23 cellular contexts compared by ENCODE assay signal in genomic region chr5:97418472-97418871, GRCh38.
DNase-seq lines count a peak whose midpoint lies in the region; ATAC-seq and TF ChIP-seq lines count a peak whose summit lies in the region.
"Had no signal": no experiment of that assay in that cellular context is flagged by ENCODE, and none has a peak within 500 bp of the region (broad histone marks: within the 10 kb centered on the region; RNA-seq: fewer than 3 reads in every experiment).

No MANE protein-coding gene starts in this region.

- no peak overlapping the region for H3K27ac ChIP-seq in MM.1S (ENCODE audit: low read length)
- H3K27ac ChIP-seq: BLaER1, WERI-Rb-1 had no signal

- H3K9me3 ChIP-seq in MM.1S (replicated peaks; ENCODE audit: insufficient read depth, low read length), result no peaks in the 10 kb centered on the region
- H3K9me3 ChIP-seq: BLaER1 had no signal

- H3K9me2 ChIP-seq in MM.1S (replicated peaks; ENCODE audit: insufficient read depth, low read length), result no peaks in the 10 kb centered on the region

- ATAC-seq in GM18498 (IDR thresholded peaks at IDR 0.05; ENCODE audit: unreplicated experiment) (peak; percentile 77), GM21360 (IDR thresholded peaks at IDR 0.05; ENCODE audit: unreplicated experiment) (peak; percentile 89), HG02852 (IDR thresholded peaks at IDR 0.05; ENCODE audit: unreplicated experiment) (peak; percentile 82), omental fat pad (ENCODE audit: low FRiP score) (no peak)
- ATAC-seq: K562, right cardiac atrium had no signal

- H3K4me1 ChIP-seq in MM.1S (ENCODE audit: low read length), result peaks cover 4% of the 10 kb centered on the region; the same call in 1 of the 2 replicates
- H3K4me1 ChIP-seq: BLaER1 had no signal

- no peaks in the 10 kb centered on the region for H3F3A ChIP-seq in MM.1S (ENCODE audit: insufficient read depth, low read length)

- no peak overlapping the region for H3K4me2 ChIP-seq in MM.1S (ENCODE audit: low read depth, low read length)
- H3K4me2 ChIP-seq: BLaER1 had no signal

- no peak overlapping the region for H2AFZ ChIP-seq in MM.1S (ENCODE audit: low read length)

- H4K20me1 ChIP-seq in MM.1S (ENCODE audit: insufficient read depth, low read length), result no peaks in the 10 kb centered on the region
- H4K20me1 ChIP-seq: BLaER1 had no signal

- H3K79me2 ChIP-seq in MM.1S (ENCODE audit: low read length), result no peaks in the 10 kb centered on the region

- H3K9ac ChIP-seq in MM.1S (ENCODE audit: low read length), result no peak overlapping the region
- H3K9ac ChIP-seq: BLaER1 had no signal

- DNase-seq in MM.1S, result peak; percentile 14
- no peak for DNase-seq in putamen (ENCODE audit: low spot score)
- DNase-seq in omental fat pad (ENCODE audit: low spot score), result no peak
- no peak for DNase-seq in NCI-H1105 (lab: John Stamatoyannopoulos, UW)
- DNase-seq in activated CD4-positive, alpha-beta T cell treated with anti-CD3 and anti-CD28 coated beads, Interleukin-2, amount 50 U/mL, for 48 hours, result no peak
- DNase-seq: activated CD4-positive, alpha-beta memory T cell treated with anti-CD3 and anti-CD28 coated beads, Interleukin-2, amount 10 ng/mL, durations not matched to agents 7 days and 5 days; activated naive CD4-positive, alpha-beta T cell treated with anti-CD3 and anti-CD28 coated beads, Interleukin-2, amount 10 ng/mL, durations not matched to agents 7 days and 5 days; activated T-cell treated with anti-CD3 and anti-CD28 coated beads, Interleukin-2, amount 50 U/mL, for 24 hours; aorta; erythroblast; kidney; NCI-H1092; NCI-H524; OCI-M1; right cardiac atrium; SHP77; WERI-Rb-1 had no signal

- no peak overlapping the region for H3K4me3 ChIP-seq in MM.1S (ENCODE audit: low read length)
- H3K4me3 ChIP-seq: BLaER1, K562, lung had no signal

- TF ChIP-seq CTCF in MM.1S (IDR thresholded peaks at IDR 0.05; ENCODE audit: low read length) (no peak), omental fat pad (IDR thresholded peaks at IDR 0.05) (no peak)

- H3K27me3 ChIP-seq in MM.1S (replicated peaks; ENCODE audit: insufficient read depth, low read length), result no peaks in the 10 kb centered on the region
- H3K27me3 ChIP-seq: BLaER1 had no signal

- no peaks in the 10 kb centered on the region for H3K36me3 ChIP-seq in MM.1S (replicated peaks; ENCODE audit: insufficient read depth, low read length)
- H3K36me3 ChIP-seq: BLaER1, WERI-Rb-1 had no signal
